In genomic region chr16:79054593-79054992, GRCh38 we compare ENCODE assay signal across 20 cellular contexts.
DNase-seq lines count a peak whose midpoint lies in the region; ATAC-seq, FAIRE-seq and TF ChIP-seq lines count a peak whose summit lies in the region.
"Had no signal": no experiment of that assay in that cellular context is flagged by ENCODE, and none has a peak within 500 bp of the region (broad histone marks: within the 10 kb centered on the region; RNA-seq: fewer than 3 reads in every experiment).

No MANE protein-coding gene starts in this region.

- peak overlapping the region in 1 of 2 experiments; percentile 4; a peak in 3 of 5 replicates for H3K4me3 Mint-ChIP-seq in H9
- no peak overlapping the region for H3K4me3 Mint-ChIP-seq in stimulated activated memory B cell treated with anti-CD40 and anti-IgM and Interleukin-4, amounts not matched to agents 10 μg/mL and 1 μg/mL and 100 μg/mL, for 72 hours
- H3K4me3 Mint-ChIP-seq: B cell; CD8-positive, alpha-beta T cell had no signal

- peaks cover 3% of the 10 kb centered on the region for H4K20me1 ChIP-seq in H9 (ENCODE audit: control insufficient read depth, insufficient read depth, insufficient read length)
- H4K20me1 ChIP-seq in hepatocyte (ENCODE audit: insufficient read depth, poor library complexity, severe bottlenecking): no peaks in the 10 kb centered on the region
- H4K20me1 ChIP-seq: BLaER1 treated with 17β-estradiol and CSF1 and Interleukin-3, amounts not matched to agents 10 nM and 100 nM had no signal

- H2BK15ac ChIP-seq in H9 (ENCODE audit: low read depth, low read length): no peak overlapping the region

- H3K4me3 ChIP-seq in hepatocyte (no peak overlapping the region), small intestine (ENCODE audit: low read depth in 1 of 2, low read length in 2 of 2) (no peak overlapping the region)
- H3K4me3 ChIP-seq: BLaER1 treated with 17β-estradiol and CSF1 and Interleukin-3, amounts not matched to agents 10 nM and 100 nM; GM12878 had no signal

- H3K56ac ChIP-seq in H9 (ENCODE audit: insufficient read length, low read depth, low read length): no peak overlapping the region

- 0 out of 2 replicates have a peak overlapping the region, but pooled peaks have one; percentile 49 for H3K14ac ChIP-seq in H9 (ENCODE audit: insufficient read depth, low read length)

- no peak overlapping the region for H2BK20ac ChIP-seq in H9 (ENCODE audit: low read depth, low read length, poor library complexity, severe bottlenecking)

- no peaks in the 10 kb centered on the region for H3K9me2 ChIP-seq in hepatocyte (replicated peaks; ENCODE audit: insufficient read depth)

- no peak overlapping the region for H2BK120ac ChIP-seq in H9 (ENCODE audit: low read depth, low read length, poor library complexity, severe bottlenecking)

- no peak overlapping the region for H3K18ac ChIP-seq in H9 (ENCODE audit: insufficient read length, low read depth, low read length)

- H4K8ac ChIP-seq in H9 (replicated peaks; ENCODE audit: insufficient read length, low read depth, low read length): no peak overlapping the region

- H3K23me2 ChIP-seq in H9 (ENCODE audit: insufficient read length, low read depth, low read length, poor library complexity, severe bottlenecking): no peaks in the 10 kb centered on the region

- H2BK12ac ChIP-seq in H9 (ENCODE audit: insufficient read length, low read depth, low read length): no peak overlapping the region

- H3K9me3 ChIP-seq in H9 (ENCODE audit: control insufficient read depth, low read depth, low read length): no peaks in the 10 kb centered on the region
- no peaks in the 10 kb centered on the region for H3K9me3 ChIP-seq in hepatocyte (ENCODE audit: low read depth)
- no peaks in the 10 kb centered on the region for H3K9me3 ChIP-seq in small intestine (ENCODE audit: control insufficient read depth, low read depth)

- peaks cover 13% of the 10 kb centered on the region in 2 experiments for H3K9me3 Mint-ChIP-seq in H9
- peaks cover 2% of the 10 kb centered on the region for H3K9me3 Mint-ChIP-seq in stimulated activated memory B cell treated with anti-CD40 and anti-IgM and Interleukin-4, amounts not matched to agents 10 μg/mL and 1 μg/mL and 100 μg/mL, for 72 hours
- H3K9me3 Mint-ChIP-seq: CD8-positive, alpha-beta T cell had no signal

- H3K79me1 ChIP-seq in H9 (ENCODE audit: insufficient read depth, low read depth, low read length, poor library complexity, severe bottlenecking): no peaks in the 10 kb centered on the region

- no CpG with 5 or more reads among the region's 4 CpGs for WGBS in H9 (ENCODE audit: extremely low coverage, insufficient read length, low lambda C conversion rate)
- WGBS in hepatocyte (ENCODE audit: low lambda C conversion rate, missing lambda C conversion rate): 44% methylated on average over 4 of the region's 4 CpGs
- WGBS in small intestine, 3 donors: 24 to 57% (median 56%) methylated on average over 4 of the region's 4 CpGs

- H2AK5ac ChIP-seq in H9 (ENCODE audit: insufficient read length, low read length): no peak overlapping the region

- H3K27me3 ChIP-seq in H9 (ENCODE audit: insufficient read depth, low read length): no peaks in the 10 kb centered on the region
- no peaks in the 10 kb centered on the region for H3K27me3 ChIP-seq in hepatocyte
- H3K27me3 ChIP-seq in small intestine (ENCODE audit: control insufficient read depth in 2 of 2, insufficient read depth in 2 of 2, low read length in 2 of 2): no peaks in the 10 kb centered on the region
- H3K27me3 ChIP-seq: BLaER1 treated with 17β-estradiol and CSF1 and Interleukin-3, amounts not matched to agents 10 nM and 100 nM had no signal

- no peak for TF ChIP-seq CTCF in H9 (conservative IDR thresholded peaks at IDR 0.05)
- no peak for TF ChIP-seq CTCF in hepatocyte (IDR thresholded peaks at IDR 0.05; ENCODE audit: poor library complexity)

- H3K4me1 ChIP-seq in H9 (ENCODE audit: insufficient read depth, low read length): peaks cover 3% of the 10 kb centered on the region; the same call in 1 of the 2 replicates
- H3K4me1 ChIP-seq in hepatocyte (ENCODE audit: insufficient read depth): peaks cover 20% of the 10 kb centered on the region
- H3K4me1 ChIP-seq in small intestine (ENCODE audit: control insufficient read depth in 2 of 2, insufficient read depth in 1 of 2, low read depth in 1 of 2, low read length in 1 of 2): peaks cover 0 to 5% of the 10 kb centered on the region in 2 donors

- H2AFZ ChIP-seq in H9 (ENCODE audit: low read length) (no peak overlapping the region), hepatocyte (no peak overlapping the region)

- no peak overlapping the region for H3K23ac ChIP-seq in H9 (ENCODE audit: insufficient read length, low read depth, low read length)

- no peak overlapping the region for H4K91ac ChIP-seq in H9 (ENCODE audit: insufficient read length, low read depth, low read length)

- H3K4me2 ChIP-seq in H9 (ENCODE audit: insufficient read depth, insufficient read length, low read length) (no peak overlapping the region), hepatocyte (peak overlapping the region; percentile 23)
- H3K4me2 ChIP-seq: BLaER1 treated with 17β-estradiol and CSF1 and Interleukin-3, amounts not matched to agents 10 nM and 100 nM had no signal

- ATAC-seq in left lobe of liver: peak; percentile 58
- ATAC-seq in HG02678 (IDR thresholded peaks at IDR 0.05; ENCODE audit: unreplicated experiment): no peak
- no peak for ATAC-seq in stimulated activated memory B cell treated with anti-CD40 and anti-IgM and Interleukin-4, amounts not matched to agents 10 μg/mL and 1 μg/mL and 100 μg/mL, for 72 hours
- ATAC-seq: CD8-positive, alpha-beta T cell; GM12878; HCT116 had no signal

- no peak overlapping the region for H2BK5ac ChIP-seq in H9 (ENCODE audit: insufficient read length, low read length)

- H3K36me3 ChIP-seq in hepatocyte (replicated peaks; ENCODE audit: insufficient read depth, low read depth) (no peaks in the 10 kb centered on the region), small intestine (ENCODE audit: control insufficient read depth in 2 of 2, insufficient read depth in 2 of 2, low read length in 2 of 2) (no peaks in the 10 kb centered on the region)
- H3K36me3 ChIP-seq: BLaER1 treated with 17β-estradiol and CSF1 and Interleukin-3, amounts not matched to agents 10 nM and 100 nM had no signal

- H4K5ac ChIP-seq in H9 (ENCODE audit: insufficient read length, low read depth, low read length): no peak overlapping the region

- H3K79me2 ChIP-seq in H9 (ENCODE audit: insufficient read depth, low read length) (no peaks in the 10 kb centered on the region), hepatocyte (no peaks in the 10 kb centered on the region)

- H3K27ac Mint-ChIP-seq in H9: peak overlapping the region in 1 of 3 experiments; percentile 87; a peak in 2 of 7 replicates
- H3K27ac Mint-ChIP-seq in stimulated activated memory B cell treated with anti-CD40 and anti-IgM and Interleukin-4, amounts not matched to agents 10 μg/mL and 1 μg/mL and 100 μg/mL, for 72 hours: no peak overlapping the region
- H3K27ac Mint-ChIP-seq: B cell; CD8-positive, alpha-beta T cell had no signal

- H3K9ac ChIP-seq in H9 (ENCODE audit: extremely low read depth, insufficient read length, low read length): no peak overlapping the region
- H3K9ac ChIP-seq: BLaER1 treated with 17β-estradiol and CSF1 and Interleukin-3, amounts not matched to agents 10 nM and 100 nM had no signal

- H3K4me1 Mint-ChIP-seq in H9: peaks cover 37% of the 10 kb centered on the region in 2 experiments
- H3K4me1 Mint-ChIP-seq in stimulated activated memory B cell treated with anti-CD40 and anti-IgM and Interleukin-4, amounts not matched to agents 10 μg/mL and 1 μg/mL and 100 μg/mL, for 72 hours: no peaks in the 10 kb centered on the region

- H3T11ph ChIP-seq in H9 (ENCODE audit: low read length): no peak overlapping the region

- H3K36me3 Mint-ChIP-seq in H9 (ENCODE audit: insufficient read depth in 1 of 3, low read depth in 3 of 3): peaks cover 3 to 10% (median 7%) of the 10 kb centered on the region in 3 experiments; a peak in 6 of 7 replicates
- no peaks in the 10 kb centered on the region for H3K36me3 Mint-ChIP-seq in stimulated activated memory B cell treated with anti-CD40 and anti-IgM and Interleukin-4, amounts not matched to agents 10 μg/mL and 1 μg/mL and 100 μg/mL, for 72 hours
- H3K36me3 Mint-ChIP-seq: CD8-positive, alpha-beta T cell had no signal

- no peak overlapping the region for H3K4ac ChIP-seq in H9 (ENCODE audit: low read depth, low read length)

- no peak for TF ChIP-seq POLR2A in GM12891 (IDR thresholded peaks at IDR 0.05; ENCODE audit: low read depth, low read length)

- peaks cover 12% of the 10 kb centered on the region for H3K27me3 Mint-ChIP-seq in H9 (ENCODE audit: low read depth)
- no peaks in the 10 kb centered on the region for H3K27me3 Mint-ChIP-seq in stimulated activated memory B cell treated with anti-CD40 and anti-IgM and Interleukin-4, amounts not matched to agents 10 μg/mL and 1 μg/mL and 100 μg/mL, for 72 hours

- no peak for DNase-seq in H9
- peak; percentile 24 for DNase-seq in hepatocyte (ENCODE audit: low spot score)
- no peak for DNase-seq in left lobe of liver (ENCODE audit: low spot score)
- DNase-seq in small intestine: peak; percentile 67
- DNase-seq in iPS-NIHi7 (ENCODE audit: extremely low spot score): no peak
- no peak for DNase-seq in GM12891 (ENCODE audit: insufficient read length, low spot score)
- DNase-seq: 8988T; CD8-positive, alpha-beta T cell; DMS 273 treated with DMSO at 0.1 percent for 48 hours; DMS53; DND-41; EL had no signal

- H3K27ac ChIP-seq in H9 (ENCODE audit: insufficient read length, low read depth, low read length) (no peak overlapping the region), hepatocyte (peak overlapping the region; percentile 53), small intestine (ENCODE audit: low read depth in 1 of 2, low read length in 1 of 2) (peak overlapping the region in 1 of 2 donors; percentile 22)
- H3K27ac ChIP-seq: BLaER1 treated with 17β-estradiol and CSF1 and Interleukin-3, amounts not matched to agents 10 nM and 100 nM had no signal

- FAIRE-seq in small intestine (lab: Jason Lieb, UNC): no peak
- FAIRE-seq in GM12891 (lab: Jason Lieb, UNC): no peak
- FAIRE-seq: GM12878, GM19239, H54 had no signal

TF ChIP-seq in GM12891, 5 proteins besides CTCF, POLR2A, EP300 and RAD21:
- TF ChIP-seq POU2F2 (IDR thresholded peaks at IDR 0.05; ENCODE audit: low read depth, low read length) (no peak), TAF1 (IDR thresholded peaks at IDR 0.05; ENCODE audit: low read depth, low read length) (no peak), POLR2AphosphoS5 (IDR thresholded peaks at IDR 0.05; ENCODE audit: low read depth, low read length) (no peak), PAX5 (IDR thresholded peaks at IDR 0.05; ENCODE audit: insufficient read depth, low read length, severe bottlenecking) (no peak), SPI1 (IDR thresholded peaks at IDR 0.05; ENCODE audit: low read depth, low read length) (no peak)

Comparison
In these comparisons a context has a peak if more than half of its experiments do, and no peak if none do; other contexts are left out.
1. DNase-seq: peak in hepatocyte (single experiment) and small intestine (single experiment); none in H9 (single experiment), left lobe of liver (single experiment), iPS-NIHi7 (single experiment) and GM12891 (single experiment).